In the genomic region with DNA sequence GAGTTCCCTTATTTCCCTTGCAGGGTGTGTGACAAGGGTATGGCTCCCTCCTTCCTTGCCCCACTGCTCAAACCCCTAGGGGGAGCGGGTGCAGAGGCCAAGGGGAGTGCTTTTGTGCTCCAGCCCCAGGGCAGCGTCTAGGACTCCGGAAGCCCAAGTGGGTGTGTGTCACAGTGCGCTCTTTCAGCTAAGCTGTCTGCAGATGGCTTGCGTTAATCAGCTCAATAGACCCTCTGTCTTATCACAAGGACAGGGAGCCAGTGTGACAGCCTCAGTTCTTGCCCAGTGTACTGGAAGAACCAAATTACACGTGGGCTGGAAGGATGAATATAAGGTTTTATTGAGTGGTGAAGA, we compare ENCODE assay signal across 15 cellular contexts.
DNase-seq lines count a peak whose midpoint lies in the region; TF ChIP-seq lines count a peak whose summit lies in the region.
"Had no signal": no experiment of that assay in that cellular context is flagged by ENCODE, and none has a peak within 500 bp of the region (broad histone marks: within the 10 kb centered on the region; RNA-seq: fewer than 3 reads in every experiment).

No MANE protein-coding gene starts in this region.

- H3K4me1 Mint-ChIP-seq in Calu3 (ENCODE audit: low read depth, unreplicated experiment) (no peaks in the 10 kb centered on the region), nephron (no peaks in the 10 kb centered on the region)
- H3K4me1 Mint-ChIP-seq: memory B cell had no signal

- H3K9me3 Mint-ChIP-seq in Calu3 (ENCODE audit: low read depth, unreplicated experiment) (peaks cover 10% of the 10 kb centered on the region), nephron (peaks cover 2% of the 10 kb centered on the region)

- CTCF ChIA-PET in Calu3 (lab: Charles Lee) = no interaction called here

- intact Hi-C loops in Calu3 (cut with micrococcal nuclease; ENCODE audit: unreplicated experiment) = no loop called here

- peak overlapping the region; percentile 30 for H3K27ac Mint-ChIP-seq in Calu3 (ENCODE audit: unreplicated experiment)
- peak overlapping the region in 2 of 3 experiments; percentile 55 to 61 for H3K27ac Mint-ChIP-seq in nephron
- H3K27ac Mint-ChIP-seq: memory B cell had no signal

- H3K36me3 Mint-ChIP-seq in Calu3 (ENCODE audit: insufficient read depth, unreplicated experiment) (no peaks in the 10 kb centered on the region), nephron (ENCODE audit: low read depth) (no peaks in the 10 kb centered on the region)
- H3K36me3 Mint-ChIP-seq: memory B cell had no signal

- no peak for TF ChIP-seq CTCF in Calu3 (IDR thresholded peaks at IDR 0.05; ENCODE audit: unreplicated experiment)
- no peak for TF ChIP-seq CTCF in NB4 (IDR thresholded peaks at IDR 0.05; ENCODE audit: low read depth, low read length)
- no peak for TF ChIP-seq CTCF in choroid plexus epithelial cell (conservative IDR thresholded peaks at IDR 0.05; ENCODE audit: low read depth, low read length)
- TF ChIP-seq CTCF in nephron (IDR thresholded peaks at IDR 0.05; ENCODE audit: unreplicated experiment in 3 of 3) = no peak

- no TSS peak for BruUV-seq in Calu3 (replicated peaks; lab: Mats Ljungman, UMichigan)

- H3K4me3 Mint-ChIP-seq in Calu3 (ENCODE audit: low read depth, unreplicated experiment) (no peak overlapping the region), nephron (no peak overlapping the region)
- H3K4me3 Mint-ChIP-seq: memory B cell had no signal

- peak overlapping the region; percentile 37 for H3K4me3 ChIP-seq in NB4 (ENCODE audit: low read depth, low read length)
- no peak overlapping the region for H3K4me3 ChIP-seq in choroid plexus epithelial cell (ENCODE audit: low read depth, low read length)
- H3K4me3 ChIP-seq: tibial artery had no signal

- DNase-seq in Calu3 = no peak
- DNase-seq in NB4 (ENCODE audit: low read depth) = no peak
- peak; percentile 1 for DNase-seq in choroid plexus epithelial cell (ENCODE audit: low read depth)
- DNase-seq in NCI-H1092 (lab: John Stamatoyannopoulos, UW) = no peak
- no peak for DNase-seq in GM19240 (ENCODE audit: insufficient read length, low spot score)
- no peak for DNase-seq in activated CD4-positive, alpha-beta T cell treated with anti-CD3 and anti-CD28 coated beads, Interleukin-2, amount 50 U/mL, for 4 hours
- no peak for DNase-seq in G401 (ENCODE audit: low spot score)
- DNase-seq: activated CD4-positive, alpha-beta T cell treated with anti-CD3 and anti-CD28 coated beads for 48 hours; activated gamma-delta T cell treated with Interleukin-2 at 50 U/mL for 16 hours; AML-193; foreskin fibroblast; NCI-H446; tibial artery had no signal

- no peak for TF ChIP-seq POLR2A in NB4 (IDR thresholded peaks at IDR 0.05; ENCODE audit: extremely low read depth, insufficient read length)

- in situ Hi-C loops in G401 (cut with HindIII; ENCODE audit: low sequenced_read_pairs) = no loop called here

- H3K27me3 Mint-ChIP-seq in Calu3 (ENCODE audit: unreplicated experiment) (no peaks in the 10 kb centered on the region), nephron (ENCODE audit: low read depth) (no peaks in the 10 kb centered on the region)
